15 cellular contexts compared by ENCODE assay signal in the genomic region with DNA sequence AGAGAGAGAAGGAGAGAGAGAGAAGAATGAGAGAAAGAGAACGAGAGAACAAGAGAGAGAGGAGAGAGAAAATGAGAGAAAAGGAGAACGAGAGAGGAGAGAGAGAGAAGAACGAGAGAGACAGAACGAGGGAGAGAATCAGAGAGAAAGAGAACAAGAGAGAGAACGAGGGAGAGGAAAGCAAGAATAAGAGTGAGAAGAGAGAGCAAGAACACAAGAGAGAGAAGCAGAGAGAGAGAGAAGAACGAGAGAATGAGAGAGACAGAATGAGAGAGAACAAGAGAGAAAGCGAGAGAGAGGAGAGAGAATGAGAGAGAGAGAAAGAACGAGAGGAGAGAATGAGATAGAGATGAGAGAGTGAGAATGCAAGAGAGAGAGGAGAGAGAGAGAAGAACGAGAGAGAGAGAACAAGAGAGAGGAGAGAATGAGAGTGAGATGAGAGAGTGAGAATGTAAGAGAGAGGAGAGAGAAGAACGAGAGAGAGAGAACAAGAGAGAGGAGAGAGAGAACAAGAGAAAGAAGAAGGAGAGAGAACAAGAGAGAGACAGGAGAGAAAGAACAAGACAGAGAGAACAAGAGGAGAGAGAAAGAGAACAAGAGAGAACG.
DNase-seq lines count a peak whose midpoint lies in the region; ATAC-seq and TF ChIP-seq lines count a peak whose summit lies in the region.
"Had no signal": no experiment of that assay in that cellular context is flagged by ENCODE, and none has a peak within 500 bp of the region (broad histone marks: within the 10 kb centered on the region; RNA-seq: fewer than 3 reads in every experiment).

No MANE protein-coding gene starts in this region.

- H3K36me3 ChIP-seq in HEK293 (ENCODE audit: control insufficient read depth in 2 of 2, insufficient read depth in 1 of 2, low read length in 2 of 2) (no peaks in the 10 kb centered on the region), SU-DHL-6 (ENCODE audit: low read length) (no peaks in the 10 kb centered on the region), thoracic aorta (no peaks in the 10 kb centered on the region)

- H3K27ac ChIP-seq in HEK293 (ENCODE audit: extremely low read depth, low read depth, low read length), result no peak overlapping the region
- no peak overlapping the region for H3K27ac ChIP-seq in SU-DHL-6 (ENCODE audit: low read depth, low read length)
- peak overlapping the region; percentile 97 for H3K27ac ChIP-seq in epithelial cell of prostate
- peak overlapping the region; percentile 84 to 87 for H3K27ac ChIP-seq in thoracic aorta
- H3K27ac ChIP-seq: C4-2B, HL-60 had no signal

- no peaks in the 10 kb centered on the region for H3K36me3 Mint-ChIP-seq in activated CD8-positive, alpha-beta T cell treated with anti-CD3 and anti-CD28 coated beads for 36 hours (ENCODE audit: low read depth)

- no peak overlapping the region for H3K4me3 Mint-ChIP-seq in activated CD8-positive, alpha-beta T cell treated with anti-CD3 and anti-CD28 coated beads for 36 hours

- CTCF ChIA-PET in HEK293 (lab: Yijun Ruan, JAX), result interaction anchor here (0.7 to 1.6 kb wide), 3 partner anchors 25 to 163 kb away, joined by 3 to 5 read pairs (median 4); no protein-coding TSS in a partner anchor
- CTCF ChIA-PET in activated CD8-positive, alpha-beta T cell treated with anti-CD3 and anti-CD28 coated beads for 36 hours (lab: Charles Lee), result interaction anchor here (1.5 kb wide), 1 partner anchor 25 kb away, joined by 5 read pairs; no protein-coding TSS in a partner anchor

- H3K4me1 ChIP-seq in HEK293 (ENCODE audit: control insufficient read depth, insufficient read depth, low read length) (peaks cover 10% of the 10 kb centered on the region), thoracic aorta (ENCODE audit: control insufficient read depth in 1 of 2, low read depth in 2 of 2) (peaks cover 14 to 82% of the 10 kb centered on the region in 2 donors)

- H3K4me1 Mint-ChIP-seq in activated CD8-positive, alpha-beta T cell treated with anti-CD3 and anti-CD28 coated beads for 36 hours (ENCODE audit: low read depth), result peaks cover 2% of the 10 kb centered on the region

- H3K27me3 ChIP-seq in SU-DHL-6 (ENCODE audit: low read length) (no peaks in the 10 kb centered on the region), thoracic aorta (replicated peaks; ENCODE audit: insufficient read depth) (no peaks in the 10 kb centered on the region)

- H3K27ac Mint-ChIP-seq in activated CD8-positive, alpha-beta T cell treated with anti-CD3 and anti-CD28 coated beads for 36 hours, result no peak overlapping the region

- H3K9ac ChIP-seq in SU-DHL-6 (ENCODE audit: low read length), result no peak overlapping the region

- no peaks in the 10 kb centered on the region for H3K9me2 ChIP-seq in SU-DHL-6 (replicated peaks; ENCODE audit: insufficient read depth, low read length)

- no peak for DNase-seq in epithelial cell of prostate (ENCODE audit: low read depth, low spot score)
- no peak for DNase-seq in thoracic aorta (ENCODE audit: low spot score)
- no peak for DNase-seq in DMS53 (lab: John Stamatoyannopoulos, UW)
- no peak for DNase-seq in activated CD8-positive, alpha-beta T cell treated with anti-CD3 and anti-CD28 coated beads for 36 hours
- no peak for DNase-seq in NCI-H82 treated with DMSO at 0.1 percent for 48 hours (lab: John Stamatoyannopoulos, UW; ENCODE audit: unreplicated experiment)
- DNase-seq: DND-41, NCI-H1105, NCI-H2081 treated with DMSO at 0.1 percent for 48 hours, NCI-H446 treated with DMSO at 0.1 percent for 48 hours, RPMI8226, SIG-M5 had no signal

- POLR2A ChIA-PET in HEK293 (lab: Yijun Ruan, JAX), result no interaction called here
- POLR2A ChIA-PET in activated CD8-positive, alpha-beta T cell treated with anti-CD3 and anti-CD28 coated beads for 36 hours (lab: Charles Lee), result no interaction called here

- H4K20me1 ChIP-seq in SU-DHL-6 (ENCODE audit: low read depth, low read length), result no peaks in the 10 kb centered on the region

- H2AFZ ChIP-seq in SU-DHL-6 (ENCODE audit: low read depth, low read length, severe bottlenecking), result peak overlapping the region; percentile 55

- H3K79me2 ChIP-seq in SU-DHL-6 (ENCODE audit: insufficient read depth, low read length), result no peaks in the 10 kb centered on the region

- H3F3A ChIP-seq in SU-DHL-6 (ENCODE audit: insufficient read depth), result no peaks in the 10 kb centered on the region

- H3K4me3 ChIP-seq in HEK293 (ENCODE audit: low read depth, low read length), result no peak overlapping the region
- H3K4me3 ChIP-seq in SU-DHL-6 (ENCODE audit: insufficient read depth, low read length, poor library complexity, severe bottlenecking), result no peak overlapping the region
- no peak overlapping the region for H3K4me3 ChIP-seq in thoracic aorta

- no peaks in the 10 kb centered on the region for H3K9me3 Mint-ChIP-seq in activated CD8-positive, alpha-beta T cell treated with anti-CD3 and anti-CD28 coated beads for 36 hours

- H3K27me3 Mint-ChIP-seq in activated CD8-positive, alpha-beta T cell treated with anti-CD3 and anti-CD28 coated beads for 36 hours, result peaks cover 2% of the 10 kb centered on the region

- TF ChIP-seq CTCF in HEK293 (tag by site-specific recombination; IDR thresholded peaks at IDR 0.05) (no peak), SU-DHL-6 (IDR thresholded peaks at IDR 0.05; ENCODE audit: insufficient read depth, low read length, poor library complexity, severe bottlenecking) (no peak), thoracic aorta (IDR thresholded peaks at IDR 0.05) (no peak)
- no peak for TF ChIP-seq CTCF in activated CD8-positive, alpha-beta T cell treated with anti-CD3 and anti-CD28 coated beads for 36 hours (IDR thresholded peaks at IDR 0.05)

- intact Hi-C loops in activated CD8-positive, alpha-beta T cell treated with anti-CD3 and anti-CD28 coated beads for 36 hours (cut with micrococcal nuclease), result no loop called here

- H3K4me2 ChIP-seq in SU-DHL-6 (ENCODE audit: low read depth, low read length, poor library complexity, severe bottlenecking), result no peak overlapping the region

- ATAC-seq in thoracic aorta (ENCODE audit: insufficient number of reproducible peaks, low FRiP score, low read depth), result no peak
- ATAC-seq in activated CD8-positive, alpha-beta T cell treated with anti-CD3 and anti-CD28 coated beads for 36 hours, result no peak

- H3K9me3 ChIP-seq in HEK293 (ENCODE audit: control insufficient read depth, insufficient read depth, low read depth, low read length) (no peaks in the 10 kb centered on the region), SU-DHL-6 (ENCODE audit: insufficient read depth, low read length) (no peaks in the 10 kb centered on the region), thoracic aorta (no peaks in the 10 kb centered on the region)

TF ChIP-seq in HEK293, 187 proteins besides CTCF, POLR2A, EP300 and RAD21:
- TF ChIP-seq ZNF366 (tag by site-specific recombination; conservative IDR thresholded peaks at IDR 0.05) (peak; percentile 82), ZNF596 (tag by site-specific recombination; IDR thresholded peaks at IDR 0.05) (peak; percentile 100), ZIC2 (tag by site-specific recombination; IDR thresholded peaks at IDR 0.05) (no peak), PRDM1 (tag by site-specific recombination; IDR thresholded peaks at IDR 0.05) (peak; percentile 98)

Comparison
In these comparisons a context has a peak if more than half of its experiments do, and no peak if none do; other contexts are left out.
1. H3K27ac ChIP-seq: peak in epithelial cell of prostate (single experiment) and thoracic aorta (2 of 2); none in HEK293 (single experiment) and SU-DHL-6 (single experiment).